8 cellular contexts compared by ENCODE assay signal in genomic region chr1:234606731-234607090, GRCh38. TPM values are rescaled to one million over a fixed set of nuclear protein-coding genes. Genes with fewer than 3 reads are reported as not detected.
A peak's percentile ranks its signal among the peaks of the same experiment; 100 is the strongest.
DNase-seq lines count a peak whose midpoint lies in the region; ATAC-seq and TF ChIP-seq lines count a peak whose summit lies in the region.

No MANE protein-coding gene starts in this region.

- H3K36me3 ChIP-seq in Peyer's patch (peaks cover 0 to 24% (median 0%) of the 10 kb centered on the region in 3 donors), trophoblast cell (ENCODE audit: control insufficient read depth in 1 of 2, insufficient read depth in 2 of 2, low read length in 2 of 2) (peaks cover 19 to 21% of the 10 kb centered on the region in 2 experiments)

- H3K4me3 ChIP-seq in GM08714 (ENCODE audit: low read length) (peak overlapping the region; percentile 85), Peyer's patch (peak overlapping the region; percentile 70 to 89 (median 86)), trophoblast cell (ENCODE audit: low read depth, low read length) (no peak overlapping the region)

- no peaks in the 10 kb centered on the region for H3K27me3 ChIP-seq in Peyer's patch
- H3K27me3 ChIP-seq in trophoblast cell (ENCODE audit: insufficient read depth, low read length) = no peaks in the 10 kb centered on the region

- H3K79me1 ChIP-seq in trophoblast cell (ENCODE audit: low read length) = peaks cover 32% of the 10 kb centered on the region

- H3K4me1 ChIP-seq in Peyer's patch (peaks cover 0 to 25% (median 12%) of the 10 kb centered on the region in 4 donors), trophoblast cell (ENCODE audit: control insufficient read depth in 1 of 2, insufficient read depth in 2 of 2, low read length in 2 of 2) (peaks cover 10 to 12% of the 10 kb centered on the region in 2 experiments)

- H3K27ac ChIP-seq in Peyer's patch (peak overlapping the region; percentile 97 to 100 (median 99)), epithelial cell of prostate (peak overlapping the region; percentile 100), trophoblast cell (ENCODE audit: low read depth, low read length) (peak overlapping the region; percentile 48)

- H2AFZ ChIP-seq in trophoblast cell (ENCODE audit: insufficient read depth, low read length, poor library complexity) = no peak overlapping the region

- no peak for TF ChIP-seq CTCF in Peyer's patch (IDR thresholded peaks at IDR 0.05)

- no peak overlapping the region for H4K8ac ChIP-seq in trophoblast cell (ENCODE audit: low read depth, low read length)

- H4K91ac ChIP-seq in trophoblast cell (ENCODE audit: low read depth, low read length) = no peak overlapping the region

- TF ChIP-seq POLR2A in Peyer's patch (IDR thresholded peaks at IDR 0.05) = no peak

- H3K9me3 ChIP-seq in Peyer's patch = no peaks in the 10 kb centered on the region
- no peaks in the 10 kb centered on the region for H3K9me3 ChIP-seq in trophoblast cell (ENCODE audit: insufficient read depth, low read depth, low read length)

- ATAC-seq in HG02840 (IDR thresholded peaks at IDR 0.05; ENCODE audit: low FRiP score, unreplicated experiment) (no peak), HG02763 (IDR thresholded peaks at IDR 0.05; ENCODE audit: unreplicated experiment) (no peak)

- H2BK120ac ChIP-seq in trophoblast cell (ENCODE audit: insufficient read depth, low read length, poor library complexity) = no peak overlapping the region

- peaks cover 40% of the 10 kb centered on the region for H3K79me2 ChIP-seq in trophoblast cell (ENCODE audit: control insufficient read depth, insufficient read depth, low read length, poor library complexity)

- H3K14ac ChIP-seq in trophoblast cell (ENCODE audit: low read length) = no peak overlapping the region

- no peak overlapping the region for H2BK12ac ChIP-seq in trophoblast cell (ENCODE audit: low read length)

- H3K4ac ChIP-seq in trophoblast cell (ENCODE audit: low read depth, low read length) = peak overlapping the region; percentile 94

- H4K12ac ChIP-seq in trophoblast cell (ENCODE audit: low read depth, low read length) = no peak overlapping the region

- no peak overlapping the region for H2AK5ac ChIP-seq in trophoblast cell (ENCODE audit: low read length)

- no CpG with 5 or more reads among the region's 4 CpGs for WGBS in trophoblast cell (ENCODE audit: extremely low coverage, insufficient coverage, insufficient read length)

- no peak overlapping the region for H2BK5ac ChIP-seq in trophoblast cell (ENCODE audit: low read depth, low read length, poor library complexity)

- peak overlapping the region; percentile 85 for H3K4me2 ChIP-seq in trophoblast cell (ENCODE audit: low read length)

- DNase-seq in Peyer's patch = no peak
- no peak for DNase-seq in epithelial cell of prostate (ENCODE audit: low read depth, low spot score)
- no peak for DNase-seq in trophoblast cell
- no peak for DNase-seq in superior temporal gyrus (ENCODE audit: extremely low spot score)
- no peak for DNase-seq in nucleus accumbens (lab: John Stamatoyannopoulos, UW)

- H3K9ac ChIP-seq in trophoblast cell (ENCODE audit: low read length) = peak overlapping the region; percentile 28

- H3K18ac ChIP-seq in trophoblast cell (ENCODE audit: low read length) = no peak overlapping the region

- no peak overlapping the region for H3K23ac ChIP-seq in trophoblast cell (ENCODE audit: low read length)

RNA-seq across cellular contexts. Expression of gene IRF2BP2, which starts 3.3 kb away (rescaled TPM):
- 10 to 100 TPM; 73.4 to 99.6 (median 86.5) TPM for total RNA-seq in Peyer's patch
- polyA plus RNA-seq in trophoblast cell (2013) = 147 and 150 TPM in 2 replicates

Comparison
In these comparisons a context has a peak if more than half of its experiments do, and no peak if none do; other contexts are left out.
1. H3K27ac ChIP-seq: peak in every context shown above with its lines; median percentile 100 in epithelial cell of prostate; 99 in Peyer's patch; 48 in trophoblast cell.